Comparison of ENCODE assay signal across 1 cellular context in the genomic region with DNA sequence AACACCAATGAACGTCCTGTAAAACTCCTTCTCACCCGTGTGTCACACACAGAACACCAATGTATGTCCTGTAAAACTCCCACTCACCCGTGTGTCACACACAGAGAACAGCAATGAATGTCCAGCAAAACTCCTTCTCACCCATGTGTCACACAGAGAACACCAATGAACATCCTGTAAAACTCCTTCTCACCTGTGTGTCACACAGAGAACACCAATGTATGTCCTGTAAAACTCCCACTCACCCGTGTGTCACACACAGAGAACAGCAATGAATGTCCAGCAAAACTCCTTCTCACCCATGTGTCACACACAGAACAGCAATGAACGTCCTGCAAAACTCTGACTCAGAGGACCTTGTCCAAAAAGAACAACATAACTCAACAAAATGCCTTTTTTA. TPM values are rescaled to one million over a fixed set of nuclear protein-coding genes. Genes with fewer than 3 reads are reported as not detected.
"Had no signal": no experiment of that assay in that cellular context is flagged by ENCODE, and none has a peak within 500 bp of the region (broad histone marks: within the 10 kb centered on the region; RNA-seq: fewer than 3 reads in every experiment).

No MANE protein-coding gene starts in this region.

RNA-seq across cellular contexts. Expression of a gene that starts 22.3 kb away (rescaled TPM):
- total RNA-seq: SJSA1 had no signal
